Comparison of ENCODE assay signal across 2 cellular contexts in genomic region chr1:213123532-213123931, GRCh38.
TF ChIP-seq lines count a peak whose summit lies in the region.

No MANE protein-coding gene starts in this region.

TF ChIP-seq in A549, 52 proteins besides CTCF, POLR2A, EP300 and RAD21 (continued from another document):
- no peak for TF ChIP-seq ATOH8 (CRISPR knock-in tag; IDR thresholded peaks at IDR 0.05; ENCODE audit: low read depth)

TF ChIP-seq in K562, 482 proteins besides CTCF, POLR2A, EP300 and RAD21 (continued from another document):
- TF ChIP-seq MBD1 (CRISPR knock-in tag; IDR thresholded peaks at IDR 0.05) (no peak), CHAMP1 (IDR thresholded peaks at IDR 0.05) (0 out of 2 replicates have a peak, but pooled peaks have one; percentile 26), ARID3B (CRISPR knock-in tag; IDR thresholded peaks at IDR 0.05; ENCODE audit: borderline replicate concordance) (no peak), C11orf30 (IDR thresholded peaks at IDR 0.05; ENCODE audit: low read depth) (peak; percentile 64), FOSL1 (tag; conservative IDR thresholded peaks at IDR 0.05) (peak; percentile 62; the same call in 1 of the 2 replicates), JUND (IDR thresholded peaks at IDR 0.05; ENCODE audit: borderline replicate concordance, low read depth, low read length) (peak; percentile 62; the same call in 1 of the 2 replicates), JUND (tag; IDR thresholded peaks at IDR 0.05; ENCODE audit: borderline replicate concordance, low read depth, low read length) (no peak; the same call in 2 of the 3 replicates), E2F1 (CRISPR knock-in tag; IDR thresholded peaks at IDR 0.05) (no peak), MAFF (IDR thresholded peaks at IDR 0.05; ENCODE audit: low read length) (peak; percentile 26; the same call in 1 of the 2 replicates), ZNF316 (IDR thresholded peaks at IDR 0.05) (peak; percentile 82), EHMT2 (IDR thresholded peaks at IDR 0.05) (peak; percentile 60; the same call in 1 of the 2 replicates), ZNF76 (CRISPR knock-in tag; IDR thresholded peaks at IDR 0.05; ENCODE audit: borderline replicate concordance) (no peak), CREBBP (IDR thresholded peaks at IDR 0.05; ENCODE audit: low read depth, low read length) (no peak), POLR2AphosphoS2 (IDR thresholded peaks at IDR 0.05; ENCODE audit: low read length) (no peak), HNRNPH1 (optimal IDR thresholded peaks at IDR 0.05; ENCODE audit: low read depth, low read length) (no peak), HES1 (IDR thresholded peaks at IDR 0.05; ENCODE audit: low read depth) (no peak), DPF2 (IDR thresholded peaks at IDR 0.05) (0 out of 2 replicates have a peak, but pooled peaks have one; percentile 28), ATF3 (IDR thresholded peaks at IDR 0.05) (peak; percentile 64), ATF3 (CRISPR knock-in tag; conservative IDR thresholded peaks at IDR 0.05) (no peak)
